Comparison of ENCODE assay signal across 1 cellular context in the genomic region with DNA sequence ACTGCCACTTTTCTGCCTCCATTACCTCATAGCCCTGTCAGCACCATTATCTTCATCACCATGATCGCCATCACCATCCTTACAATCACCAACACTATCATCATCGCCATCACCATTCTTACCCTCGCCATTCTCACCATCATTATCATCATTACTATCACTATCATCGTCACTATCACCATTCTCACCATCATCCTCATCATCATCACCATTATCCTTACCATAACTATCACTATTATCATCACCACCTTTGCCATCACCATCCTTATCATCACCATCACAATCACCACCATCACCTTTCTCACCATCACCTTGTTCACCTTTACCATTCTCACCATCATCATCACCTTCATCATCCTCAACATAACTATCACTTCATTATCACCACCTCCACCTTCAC.
TF ChIP-seq lines count a peak whose summit lies in the region.

No MANE protein-coding gene starts in this region.

TF ChIP-seq in HEK293, 187 proteins besides CTCF, POLR2A, EP300 and RAD21 (continued from another document):
- TF ChIP-seq ZNF239 (tag by site-specific recombination; IDR thresholded peaks at IDR 0.05) (0 out of 2 replicates have a peak, but pooled peaks have one; percentile 24), ZNF48 (tag by site-specific recombination; IDR thresholded peaks at IDR 0.05) (0 out of 2 replicates have a peak, but pooled peaks have one; percentile 72)
